In the genomic region with DNA sequence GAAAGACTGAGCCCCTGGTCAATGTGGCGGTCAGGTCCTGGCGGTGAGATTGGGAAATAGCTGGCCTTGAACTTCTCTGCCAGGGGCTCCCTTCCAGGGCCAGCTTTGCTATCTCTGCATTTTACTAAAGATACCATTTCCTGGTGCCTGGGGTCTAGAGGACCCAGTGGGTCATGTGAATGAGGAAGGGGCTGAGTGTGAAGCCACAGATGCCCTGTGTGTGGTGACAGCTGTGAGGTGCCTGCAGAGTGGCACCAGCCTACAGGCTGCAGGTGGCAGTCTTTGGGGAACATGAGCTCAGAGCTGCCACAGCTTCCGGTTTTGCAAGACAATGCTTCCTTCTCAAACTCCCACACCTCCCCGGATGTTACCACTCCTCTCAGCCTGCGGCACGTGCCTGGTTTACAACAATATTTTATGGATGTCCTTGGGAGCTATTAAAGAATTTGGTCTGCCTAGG, we compare ENCODE assay signal across 8 cellular contexts. TPM values are rescaled to one million over a fixed set of nuclear protein-coding genes. Genes with fewer than 3 reads are reported as not detected.
DNase-seq lines count a peak whose midpoint lies in the region; ATAC-seq and TF ChIP-seq lines count a peak whose summit lies in the region.

No MANE protein-coding gene starts in this region.

- H3K4me2 ChIP-seq in BLaER1, result peak overlapping the region; percentile 53
- peak overlapping the region; percentile 23 for H3K4me2 ChIP-seq in Karpas-422 (ENCODE audit: low read depth, low read length, poor library complexity, severe bottlenecking)

- H3K27me3 Mint-ChIP-seq in activated CD4-positive, alpha-beta memory T cell treated with anti-CD3 and anti-CD28 coated beads for 36 hours, result peaks cover 26% of the 10 kb centered on the region

- no peak overlapping the region for H3K4me3 ChIP-seq in BLaER1
- no peak overlapping the region for H3K4me3 ChIP-seq in Karpas-422 (ENCODE audit: low read length)
- H3K4me3 ChIP-seq in right cardiac atrium (ENCODE audit: low read length), result no peak overlapping the region
- no peak overlapping the region for H3K4me3 ChIP-seq in stomach

- H4K20me1 ChIP-seq in BLaER1, result no peaks in the 10 kb centered on the region
- H4K20me1 ChIP-seq in Karpas-422 (ENCODE audit: insufficient read depth, low read depth, low read length), result no peaks in the 10 kb centered on the region

- peak overlapping the region; percentile 71 for H2AFZ ChIP-seq in Karpas-422 (ENCODE audit: low read length)

- no peak for TF ChIP-seq POLR2A in stomach (IDR thresholded peaks at IDR 0.05)

- no peak overlapping the region for H3K27ac Mint-ChIP-seq in activated CD4-positive, alpha-beta memory T cell treated with anti-CD3 and anti-CD28 coated beads for 36 hours

- no peak for TF ChIP-seq CTCF in stomach (IDR thresholded peaks at IDR 0.05)

- H3K4me1 ChIP-seq in BLaER1 (peaks cover 27% of the 10 kb centered on the region), Karpas-422 (ENCODE audit: low read length) (peaks cover 31% of the 10 kb centered on the region), right cardiac atrium (ENCODE audit: control insufficient read depth, insufficient read depth, low read length) (no peaks in the 10 kb centered on the region), stomach (peaks cover 5 to 37% (median 11%) of the 10 kb centered on the region in 4 donors)

- H3K4me3 Mint-ChIP-seq in activated CD4-positive, alpha-beta memory T cell treated with anti-CD3 and anti-CD28 coated beads for 36 hours, result no peak overlapping the region

- H3K9me3 ChIP-seq in BLaER1 (peaks cover 29% of the 10 kb centered on the region), Karpas-422 (ENCODE audit: low read length) (no peaks in the 10 kb centered on the region), right cardiac atrium (ENCODE audit: control insufficient read depth, low read length) (no peaks in the 10 kb centered on the region), stomach (no peaks in the 10 kb centered on the region)

- no peak for TF ChIP-seq EP300 in stomach (IDR thresholded peaks at IDR 0.05)

- no peaks in the 10 kb centered on the region for H3K9me3 Mint-ChIP-seq in activated CD4-positive, alpha-beta memory T cell treated with anti-CD3 and anti-CD28 coated beads for 36 hours

- H3K27ac ChIP-seq in BLaER1 (peak overlapping the region; percentile 83), Karpas-422 (ENCODE audit: low read length) (peak overlapping the region; percentile 39), right cardiac atrium (ENCODE audit: low read length) (no peak overlapping the region), stomach (peak overlapping the region in 1 of 5 donors; percentile 47)

- POLR2A ChIA-PET in activated CD4-positive, alpha-beta memory T cell treated with anti-CD3 and anti-CD28 coated beads for 36 hours (lab: Charles Lee), result interaction anchor here (0.5 to 0.6 kb wide), 2 partner anchors 239 to 674 kb away, joined by 3 to 4 read pairs; a partner anchor contains a TSS

- CTCF ChIA-PET in activated CD4-positive, alpha-beta memory T cell treated with anti-CD3 and anti-CD28 coated beads for 36 hours (lab: Charles Lee), result interaction anchor here (0.5 to 1.8 kb wide), 10 partner anchors 11 to 394 kb away, joined by 3 to 14 read pairs (median 4); a partner anchor contains a TSS

- peak; percentile 77 for ATAC-seq in GM18909 (IDR thresholded peaks at IDR 0.05; ENCODE audit: poor library complexity, unreplicated experiment)
- ATAC-seq in right cardiac atrium, result peak; percentile 38 to 57

- H3K36me3 ChIP-seq in BLaER1 (peaks cover 21% of the 10 kb centered on the region; the same call in 1 of the 2 replicates), Karpas-422 (ENCODE audit: insufficient read depth, low read length) (peaks cover 4% of the 10 kb centered on the region; the same call in 1 of the 2 replicates), stomach (peaks cover 0 to 8% (median 7%) of the 10 kb centered on the region in 4 donors)

- H3K9ac ChIP-seq in BLaER1 (no peak overlapping the region), Karpas-422 (ENCODE audit: low read length) (no peak overlapping the region)

- H3K9me2 ChIP-seq in Karpas-422 (replicated peaks; ENCODE audit: insufficient read depth, low read length), result no peaks in the 10 kb centered on the region

- H3K4me1 Mint-ChIP-seq in activated CD4-positive, alpha-beta memory T cell treated with anti-CD3 and anti-CD28 coated beads for 36 hours (ENCODE audit: low read depth), result peaks cover 14% of the 10 kb centered on the region

- H3K79me2 ChIP-seq in Karpas-422 (ENCODE audit: low read length), result no peaks in the 10 kb centered on the region

- H3K27me3 ChIP-seq in BLaER1, result peaks cover 23% of the 10 kb centered on the region
- no peaks in the 10 kb centered on the region for H3K27me3 ChIP-seq in Karpas-422 (ENCODE audit: low read length)
- H3K27me3 ChIP-seq in right cardiac atrium (ENCODE audit: control insufficient read depth, insufficient read depth), result no peaks in the 10 kb centered on the region
- H3K27me3 ChIP-seq in stomach, result peaks cover 0 to 23% (median 15%) of the 10 kb centered on the region in 3 donors

- intact Hi-C loops in activated CD4-positive, alpha-beta memory T cell treated with anti-CD3 and anti-CD28 coated beads for 36 hours (cut with micrococcal nuclease), result loop anchor here (2.0 kb wide), 1 partner anchor 66 kb away; no protein-coding TSS in a partner anchor
- intact Hi-C loops in right cardiac atrium (cut with DNase I) (no loop called here), stomach (cut with DNase I; ENCODE audit: low total_unique reads) (no loop called here)

- peaks cover 4% of the 10 kb centered on the region for H3K36me3 Mint-ChIP-seq in activated CD4-positive, alpha-beta memory T cell treated with anti-CD3 and anti-CD28 coated beads for 36 hours

- 52% methylated on average over 6 of the region's 6 CpGs for WGBS in right cardiac atrium
- WGBS in stomach, 5 donors, result 48 to 74% (median 58%) methylated on average over 5 to 6 of the region's 6 CpGs

- DNase-seq in Karpas-422, result peak; percentile 89
- peak; percentile 59 for DNase-seq in activated CD4-positive, alpha-beta memory T cell treated with anti-CD3 and anti-CD28 coated beads for 36 hours
- DNase-seq in right cardiac atrium, result peak in 2 of 3 donors; percentile 52 to 60
- DNase-seq in stomach, result peak; percentile 42
- no peak for DNase-seq in NCI-H774 (lab: John Stamatoyannopoulos, UW)
- DNase-seq in SK-N-DZ (ENCODE audit: low spot score), result no peak

RNA-seq across cellular contexts. Expression of a gene that starts 5.2 kb away (rescaled TPM):
- not detected in 2 replicates for total RNA-seq in Karpas-422 (2014; rRNA removed; shearing (Covaris generic); ENCODE audit: low replicate concordance)
- total RNA-seq in activated CD4-positive, alpha-beta memory T cell treated with anti-CD3 and anti-CD28 coated beads for 36 hours, result not detected
- not detected for total RNA-seq in right cardiac atrium
- not detected for polyA plus RNA-seq in right cardiac atrium
- 1 to 10 TPM in 2 of 5 donors, not detected in 3; 1.8 to 2.4 TPM for total RNA-seq in stomach
- under 1 TPM in 1 of 3 donors, not detected in 2; 0.08 TPM for polyA plus RNA-seq in stomach
- not detected in 2 replicates for polyA plus RNA-seq in SK-N-DZ (2014; cell fraction: cytosol; rRNA removed)
- polyA plus RNA-seq in SK-N-DZ (2014; cell fraction: nucleus; rRNA removed), result not detected in 2 replicates

RNA-seq across cellular contexts. Expression of a gene that starts 32.8 kb away (rescaled TPM):
- 4.7 and 19.3 TPM in 2 replicates for total RNA-seq in Karpas-422 (2014; rRNA removed; shearing (Covaris generic); ENCODE audit: low replicate concordance)
- 10 to 100 TPM in 1 of 2 experiments, 1 to 10 TPM in 1; 9.0 to 11.1 TPM for total RNA-seq in activated CD4-positive, alpha-beta memory T cell treated with anti-CD3 and anti-CD28 coated beads for 36 hours
- total RNA-seq in right cardiac atrium (10 to 100 TPM in 1 of 4 donors, 1 to 10 TPM in 3; 5.6 to 10.9 (median 9.0) TPM), stomach (10 to 100 TPM; 11.0 to 37.5 (median 18.4) TPM)
- polyA plus RNA-seq in right cardiac atrium (5.9 TPM), stomach (1 to 10 TPM; 4.5 to 5.2 (median 4.7) TPM)
- 5.2 and 8.0 TPM in 2 replicates for polyA plus RNA-seq in SK-N-DZ (2014; cell fraction: cytosol; rRNA removed)
- 7.1 and 7.8 TPM in 2 replicates for polyA plus RNA-seq in SK-N-DZ (2014; cell fraction: nucleus; rRNA removed)

Comparison
In these comparisons a context has a peak if more than half of its experiments do, and no peak if none do; other contexts are left out.
1. DNase-seq: peak in Karpas-422 (single experiment), activated CD4-positive, alpha-beta memory T cell treated with anti-CD3 and anti-CD28 coated beads for 36 hours (single experiment), right cardiac atrium (2 of 3) and stomach (single experiment); none in NCI-H774 (single experiment) and SK-N-DZ (single experiment).